ENCODE assay signal across 22 cellular contexts in the genomic region with DNA sequence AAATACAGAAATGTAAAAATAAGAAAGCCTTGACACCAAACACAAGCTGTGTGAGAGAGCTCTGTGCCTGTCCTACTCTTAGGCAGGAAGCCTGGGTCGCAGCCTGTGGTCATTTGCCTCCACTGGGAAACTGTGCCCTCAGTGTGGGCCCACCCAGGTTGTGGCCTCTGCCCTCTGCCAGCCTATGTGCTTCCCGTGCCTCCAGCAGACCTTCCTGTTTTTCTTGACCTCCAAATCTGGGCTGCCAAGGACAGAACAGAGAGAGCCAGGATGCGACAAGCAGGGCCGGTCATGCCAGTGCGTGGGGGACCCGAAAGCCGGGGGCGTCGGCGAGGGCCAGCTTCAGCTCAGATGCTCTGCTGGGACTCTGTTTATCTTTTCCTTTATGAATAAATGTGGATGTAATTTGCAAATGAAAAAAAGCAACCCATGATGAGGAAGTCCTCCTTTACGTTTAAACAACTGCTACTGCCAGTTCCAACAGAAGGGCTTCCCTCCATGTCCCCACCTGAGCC.
"Had no signal": no experiment of that assay in that cellular context is flagged by ENCODE, and none has a peak within 500 bp of the region (broad histone marks: within the 10 kb centered on the region; RNA-seq: fewer than 3 reads in every experiment).

No MANE protein-coding gene starts in this region.

- H3K36me3 ChIP-seq: esophagus muscularis mucosa, gastroesophageal sphincter, heart left ventricle, left ventricle myocardium inferior, lower lobe of right lung had no signal

- H3K79me2 ChIP-seq: hepatocyte had no signal

- H3K4me3 ChIP-seq: coronary artery, dorsolateral prefrontal cortex, esophagus muscularis mucosa, gastroesophageal sphincter, heart left ventricle, hepatocyte, left ventricle myocardium inferior, lower lobe of right lung, mucosa of descending colon had no signal

- H3K27ac ChIP-seq: coronary artery, dorsolateral prefrontal cortex, esophagus muscularis mucosa, foreskin keratinocyte, gastroesophageal sphincter, heart left ventricle, hepatocyte, left ventricle myocardium inferior, lower lobe of right lung had no signal

- H3K27me3 ChIP-seq: esophagus muscularis mucosa, foreskin keratinocyte, gastroesophageal sphincter, hepatocyte had no signal

- H3K9me3 ChIP-seq: esophagus muscularis mucosa, gastroesophageal sphincter, heart left ventricle, left ventricle myocardium inferior, lower lobe of right lung, mucosa of descending colon had no signal

- H3K4me1 ChIP-seq: esophagus muscularis mucosa, gastroesophageal sphincter, heart left ventricle, left ventricle myocardium inferior, lower lobe of right lung had no signal

- ATAC-seq: foreskin keratinocyte, gastroesophageal sphincter, heart left ventricle, left colon, left lobe of liver, lower lobe of right lung, mucosa of descending colon had no signal

- H3K27ac Mint-ChIP-seq: immature natural killer cell, mesothelial cell of epicardium had no signal

- H3K36me3 Mint-ChIP-seq: immature natural killer cell, mesothelial cell of epicardium had no signal

- DNase-seq: dermis blood vessel endothelial cell; dorsolateral prefrontal cortex; effector CD4-positive, alpha-beta T cell; effector memory CD4-positive, alpha-beta T cell; foreskin keratinocyte; heart left ventricle; hypothalamus; immature natural killer cell; islet precursor cell; kidney; kidney glomerular epithelial cell; left colon; left ventricle myocardium inferior; lower lobe of right lung; mesenchymal stem cell; mucosa of descending colon had no signal

- H3K9me3 Mint-ChIP-seq: immature natural killer cell, mesothelial cell of epicardium had no signal

- H3K4me2 ChIP-seq: hepatocyte had no signal

- H3K4me3 Mint-ChIP-seq: immature natural killer cell, mesothelial cell of epicardium had no signal

- H2AFZ ChIP-seq: hepatocyte had no signal

- H3K4me1 Mint-ChIP-seq: mesothelial cell of epicardium had no signal
